In the genomic region with DNA sequence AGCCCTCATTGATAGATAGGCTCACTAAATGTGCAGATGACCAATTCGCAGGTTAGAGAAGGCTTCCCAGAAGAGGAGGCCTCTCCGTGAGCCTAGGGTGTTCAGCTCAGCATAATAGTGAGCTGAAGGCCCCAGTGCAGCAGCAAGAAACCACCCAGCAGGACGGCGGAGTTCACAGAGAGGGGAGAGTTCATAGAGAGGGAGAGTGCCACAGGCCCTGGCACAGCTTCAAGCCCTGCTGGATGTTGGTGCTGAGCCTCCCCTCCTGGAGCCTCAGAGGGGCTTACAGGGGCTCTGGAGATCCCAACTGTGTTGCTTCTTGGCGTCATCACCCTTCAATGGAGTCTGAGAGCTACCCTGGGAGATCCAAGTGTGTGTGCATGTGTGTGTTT, we compare ENCODE assay signal across 11 cellular contexts. TPM values are rescaled to one million over a fixed set of nuclear protein-coding genes. Genes with fewer than 3 reads are reported as not detected.
DNase-seq lines count a peak whose midpoint lies in the region; ATAC-seq and TF ChIP-seq lines count a peak whose summit lies in the region.
"Had no signal": no experiment of that assay in that cellular context is flagged by ENCODE, and none has a peak within 500 bp of the region (broad histone marks: within the 10 kb centered on the region; RNA-seq: fewer than 3 reads in every experiment).

No MANE protein-coding gene starts in this region.

- peak overlapping the region; percentile 50 to 82 for H3K27ac Mint-ChIP-seq in T-cell

- H3K9me3 Mint-ChIP-seq in activated T-cell treated with anti-CD3 and anti-CD28 coated beads, Interleukin-2, amount 50 U/mL, for 4 hours, result no peaks in the 10 kb centered on the region
- H3K9me3 Mint-ChIP-seq in T-cell, result no peaks in the 10 kb centered on the region

- POLR2A ChIA-PET in T-cell (lab: Charles Lee), result no interaction called here

- no peaks in the 10 kb centered on the region for H3K36me3 Mint-ChIP-seq in activated T-cell treated with anti-CD3 and anti-CD28 coated beads, Interleukin-2, amount 50 U/mL, for 4 hours (ENCODE audit: insufficient read depth)
- H3K36me3 Mint-ChIP-seq in T-cell, result no peaks in the 10 kb centered on the region

- peak overlapping the region; percentile 73 for H3K4me3 Mint-ChIP-seq in activated T-cell treated with anti-CD3 and anti-CD28 coated beads, Interleukin-2, amount 50 U/mL, for 4 hours
- peak overlapping the region; percentile 78 to 83 (median 81) for H3K4me3 Mint-ChIP-seq in T-cell

- H3K4me1 Mint-ChIP-seq in activated T-cell treated with anti-CD3 and anti-CD28 coated beads, Interleukin-2, amount 50 U/mL, for 4 hours (ENCODE audit: low read depth), result peaks cover 28% of the 10 kb centered on the region
- peaks cover 25 to 31% (median 29%) of the 10 kb centered on the region in 3 donors for H3K4me1 Mint-ChIP-seq in T-cell

- ATAC-seq in activated T-cell treated with anti-CD3 and anti-CD28 coated beads, Interleukin-2, amount 50 U/mL, for 4 hours, result no peak
- ATAC-seq in T-cell (replicated peaks in 1 of 4) (no peak), HG03469 (IDR thresholded peaks at IDR 0.05; ENCODE audit: unreplicated experiment) (no peak)
- ATAC-seq: mucosa of descending colon had no signal

- H3K4me3 ChIP-seq in epithelial cell of proximal tubule (ENCODE audit: low read depth, low read length), result peak overlapping the region; percentile 84
- H3K4me3 ChIP-seq: mucosa of descending colon had no signal

- CTCF ChIA-PET in T-cell (lab: Charles Lee), result interaction anchor here in 1 of 2 donors (0.7 kb wide), 1 partner anchor 164 kb away, joined by 3 read pairs; no protein-coding TSS in a partner anchor

- no peak for DNase-seq in activated T-cell treated with anti-CD3 and anti-CD28 coated beads, Interleukin-2, amount 50 U/mL, for 4 hours
- no peak for DNase-seq in activated T-cell treated with anti-CD3 and anti-CD28 coated beads for 4 hours
- no peak for DNase-seq in T-cell
- no peak for DNase-seq in epithelial cell of proximal tubule (ENCODE audit: low read depth)
- peak; percentile 24 for DNase-seq in stimulated activated CD8-positive, alpha-beta memory T cell treated with anti-CD3 and anti-CD28 coated beads, Interleukin-4, amount 100 ng/mL, for 48 hours
- no peak for DNase-seq in NCI-H146 (lab: John Stamatoyannopoulos, UW)
- DNase-seq in SIG-M5 treated with dmso at 0.1 percent for 504 hours (lab: John Stamatoyannopoulos, UW; ENCODE audit: unreplicated experiment), result no peak
- DNase-seq: activated CD4-positive, alpha-beta T cell treated with anti-CD3 and anti-CD28 coated beads, Interleukin-2, amount 50 U/mL, for 48 hours; NCI-H187 had no signal

- TF ChIP-seq CTCF in epithelial cell of proximal tubule (conservative IDR thresholded peaks at IDR 0.05; ENCODE audit: low read depth, low read length), result no peak

- H3K27me3 Mint-ChIP-seq in activated T-cell treated with anti-CD3 and anti-CD28 coated beads, Interleukin-2, amount 50 U/mL, for 4 hours (ENCODE audit: low read depth), result no peaks in the 10 kb centered on the region
- H3K27me3 Mint-ChIP-seq in T-cell, result no peaks in the 10 kb centered on the region

RNA-seq across cellular contexts. Expression of gene SLC22A5, which starts 2.1 kb away (rescaled TPM):
- total RNA-seq in activated T-cell treated with anti-CD3 and anti-CD28 coated beads, Interleukin-2, amount 50 U/mL, for 4 hours, result 1 to 10 TPM; 4.4 to 6.3 (median 5.7) TPM
- total RNA-seq in T-cell, result 10 to 100 TPM in 2 of 5 donors, 1 to 10 TPM in 3; 4.8 to 14.0 (median 7.6) TPM
- 11.9 and 13.1 TPM in 2 replicates for total RNA-seq in epithelial cell of proximal tubule
